In the genomic region with DNA sequence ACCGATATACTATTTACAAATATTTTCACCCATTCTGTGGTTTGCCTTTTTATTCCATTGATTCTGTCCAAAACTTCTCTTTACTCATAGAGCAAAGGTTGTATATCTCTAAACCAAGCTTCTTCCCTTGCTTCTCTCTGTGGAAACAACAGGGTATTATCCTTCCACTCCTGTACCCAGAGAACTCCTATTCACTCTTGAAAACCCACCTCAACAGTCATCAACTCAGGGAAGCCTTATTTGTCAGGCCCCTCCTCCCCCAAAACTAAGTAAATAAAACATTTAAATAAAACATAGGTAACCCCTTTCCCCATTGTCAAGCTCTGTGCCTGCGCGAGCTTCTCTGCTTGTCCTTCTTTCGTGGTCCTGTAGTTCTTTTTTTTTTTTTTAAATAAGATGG, we compare ENCODE assay signal across 26 cellular contexts. TPM values are rescaled to one million over a fixed set of nuclear protein-coding genes. Genes with fewer than 3 reads are reported as not detected.
"Had no signal": no experiment of that assay in that cellular context is flagged by ENCODE, and none has a peak within 500 bp of the region (broad histone marks: within the 10 kb centered on the region; RNA-seq: fewer than 3 reads in every experiment).

No MANE protein-coding gene starts in this region.

- DNase-seq: dermis blood vessel endothelial cell; effector memory CD4-positive, alpha-beta T cell; foreskin melanocyte; glutamatergic neuron; immature natural killer cell; islet precursor cell; kidney glomerular epithelial cell; left colon; lower lobe of right lung; natural killer cell; stimulated activated CD4-positive, alpha-beta T cell treated with anti-CD3 and anti-CD28 coated beads, Interleukin-12 subunit alpha, Interleukin-12 subunit beta, amount 100 ng/mL, for 4 hours; stimulated activated CD4-positive, alpha-beta T cell treated with anti-CD3 and anti-CD28 coated beads, Interleukin-1b, Interleukin-23, amount 100 ng/mL, for 48 hours; stimulated activated CD4-positive, alpha-beta T cell treated with anti-CD3 and anti-CD28 coated beads, Interleukin-4, amount 100 ng/mL, for 1 hour; stimulated activated CD8-positive, alpha-beta memory T cell treated with anti-CD3 and anti-CD28 coated beads, Interleukin-4, amount 100 ng/mL, for 48 hours; stimulated activated naive CD4-positive, alpha-beta T cell; stimulated activated naive CD8-positive, alpha-beta T cell treated with anti-CD3 and anti-CD28 coated beads, Interleukin-15, amount 100 ng/mL, for 72 hours; transverse colon had no signal

- H3K9ac ChIP-seq: parathyroid adenoma had no signal

- H3K27ac Mint-ChIP-seq: immature natural killer cell; natural killer cell; progenitor cell of endocrine pancreas; stimulated activated naive CD8-positive, alpha-beta T cell treated with anti-CD3 and anti-CD28 coated beads, Interleukin-15, amount 100 ng/mL, for 72 hours had no signal

- H3K27me3 Mint-ChIP-seq: progenitor cell of endocrine pancreas; stimulated activated naive CD8-positive, alpha-beta T cell treated with anti-CD3 and anti-CD28 coated beads, Interleukin-15, amount 100 ng/mL, for 72 hours had no signal

- H3K4me1 Mint-ChIP-seq: immature natural killer cell; natural killer cell; stimulated activated naive CD8-positive, alpha-beta T cell treated with anti-CD3 and anti-CD28 coated beads, Interleukin-15, amount 100 ng/mL, for 72 hours had no signal

- H3K27me3 ChIP-seq: esophagus muscularis mucosa, suprapubic skin, transverse colon, vagina had no signal

- H3K9me3 ChIP-seq: esophagus muscularis mucosa, lower lobe of right lung, suprapubic skin, transverse colon, vagina had no signal

- H3K36me3 ChIP-seq: esophagus muscularis mucosa, lower lobe of right lung, suprapubic skin, transverse colon, vagina had no signal

- H3K4me3 Mint-ChIP-seq: immature natural killer cell; natural killer cell; neural crest cell; stimulated activated naive CD8-positive, alpha-beta T cell treated with anti-CD3 and anti-CD28 coated beads, Interleukin-15, amount 100 ng/mL, for 72 hours had no signal

- ATAC-seq: left colon; lower lobe of right lung; natural killer cell; sciatic nerve; stimulated activated naive CD8-positive, alpha-beta T cell treated with anti-CD3 and anti-CD28 coated beads, Interleukin-15, amount 100 ng/mL, for 72 hours had no signal

- H3K4me1 ChIP-seq: lower lobe of right lung had no signal

- H3K36me3 Mint-ChIP-seq: immature natural killer cell, natural killer cell had no signal

- H3K27ac ChIP-seq: coronary artery, esophagus muscularis mucosa, lower lobe of right lung, parathyroid adenoma, suprapubic skin, transverse colon, vagina had no signal

- H3K4me3 ChIP-seq: coronary artery, esophagus muscularis mucosa, lower lobe of right lung, smooth muscle cell, suprapubic skin, transverse colon, vagina had no signal

- H2AFZ ChIP-seq: parathyroid adenoma had no signal

- H3K9me3 Mint-ChIP-seq: immature natural killer cell, natural killer cell, neural crest cell had no signal

- H3K4me2 ChIP-seq: smooth muscle cell had no signal

RNA-seq across cellular contexts. Expression of a gene that starts 44.6 kb away (rescaled TPM):
- total RNA-seq: natural killer cell had no signal
- polyA plus RNA-seq: immature natural killer cell had no signal
